17 cellular contexts compared by ENCODE assay signal in the genomic region with DNA sequence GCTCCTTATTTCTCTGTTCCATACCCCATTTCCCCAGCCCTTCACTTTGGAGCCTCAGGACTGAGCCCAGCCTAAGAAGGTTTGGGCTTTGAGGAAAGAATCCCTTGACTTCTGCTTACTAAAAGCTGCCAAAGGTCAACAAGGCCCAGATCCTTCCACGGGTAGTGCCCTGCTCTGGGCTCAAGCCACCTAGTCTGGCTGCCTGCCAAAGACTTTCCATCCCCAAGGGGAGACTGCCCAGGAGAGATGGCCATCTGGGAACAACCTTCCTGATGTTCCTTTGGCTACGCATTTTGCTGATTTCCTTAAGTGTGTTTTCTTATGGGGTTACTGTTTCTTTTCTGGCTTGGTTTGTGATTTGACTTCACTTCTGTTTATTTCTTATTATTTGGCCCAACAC. TPM values are rescaled to one million over a fixed set of nuclear protein-coding genes. Genes with fewer than 3 reads are reported as not detected.
DNase-seq lines count a peak whose midpoint lies in the region; TF ChIP-seq lines count a peak whose summit lies in the region.
"Had no signal": no experiment of that assay in that cellular context is flagged by ENCODE, and none has a peak within 500 bp of the region (broad histone marks: within the 10 kb centered on the region; RNA-seq: fewer than 3 reads in every experiment).

No MANE protein-coding gene starts in this region.

- H3K27ac ChIP-seq in hepatocyte (peak overlapping the region; percentile 49), thyroid gland (no peak overlapping the region)
- H3K27ac ChIP-seq: BLaER1, C4-2B had no signal

- H2AFZ ChIP-seq in hepatocyte = no peak overlapping the region

- no peaks in the 10 kb centered on the region for H3K9me2 ChIP-seq in hepatocyte (replicated peaks; ENCODE audit: insufficient read depth)

- no peaks in the 10 kb centered on the region for H3K9me3 Mint-ChIP-seq in Calu3 (ENCODE audit: low read depth, unreplicated experiment)
- H3K9me3 Mint-ChIP-seq: CD8-positive, alpha-beta T cell had no signal

- TF ChIP-seq POLR2A in thyroid gland (IDR thresholded peaks at IDR 0.05) = no peak

- H3K4me3 ChIP-seq in BE2C (ENCODE audit: low read depth, low read length) (no peak overlapping the region), MG63 (no peak overlapping the region), hepatocyte (no peak overlapping the region), thyroid gland (replicated peaks in 1 of 3) (no peak overlapping the region)
- H3K4me3 ChIP-seq: BLaER1 had no signal

- no TSS peak for BruUV-seq in Calu3 (replicated peaks; lab: Mats Ljungman, UMichigan)

- no peak overlapping the region for H3K27ac Mint-ChIP-seq in Calu3 (ENCODE audit: unreplicated experiment)
- H3K27ac Mint-ChIP-seq: CD4-positive, CD25-positive, alpha-beta regulatory T cell; CD8-positive, alpha-beta T cell had no signal

- no peaks in the 10 kb centered on the region for H3K36me3 Mint-ChIP-seq in Calu3 (ENCODE audit: insufficient read depth, unreplicated experiment)
- H3K36me3 Mint-ChIP-seq: CD4-positive, CD25-positive, alpha-beta regulatory T cell; CD8-positive, alpha-beta T cell had no signal

- H3K4me3 Mint-ChIP-seq in Calu3 (ENCODE audit: low read depth, unreplicated experiment) = no peak overlapping the region
- H3K4me3 Mint-ChIP-seq: CD4-positive, CD25-positive, alpha-beta regulatory T cell; CD8-positive, alpha-beta T cell had no signal

- no peaks in the 10 kb centered on the region for H4K20me1 ChIP-seq in hepatocyte (ENCODE audit: insufficient read depth, poor library complexity, severe bottlenecking)
- H4K20me1 ChIP-seq: BLaER1 had no signal

- H3K27me3 Mint-ChIP-seq in Calu3 (ENCODE audit: unreplicated experiment) = no peaks in the 10 kb centered on the region

- no peaks in the 10 kb centered on the region for H3K79me2 ChIP-seq in hepatocyte

- intact Hi-C loops in thyroid gland (cut with DNase I) (no loop called here), Calu3 (cut with micrococcal nuclease; ENCODE audit: unreplicated experiment) (no loop called here)

- TF ChIP-seq CTCF in BE2C (IDR thresholded peaks at IDR 0.05; ENCODE audit: low read depth, low read length) (no peak), hepatocyte (IDR thresholded peaks at IDR 0.05; ENCODE audit: poor library complexity) (no peak), thyroid gland (IDR thresholded peaks at IDR 0.05) (no peak), Calu3 (IDR thresholded peaks at IDR 0.05; ENCODE audit: unreplicated experiment) (no peak)

- H3K27me3 ChIP-seq in BE2C (no peaks in the 10 kb centered on the region), MG63 (no peaks in the 10 kb centered on the region), hepatocyte (no peaks in the 10 kb centered on the region), thyroid gland (no peaks in the 10 kb centered on the region)
- H3K27me3 ChIP-seq: BLaER1 had no signal

- WGBS in hepatocyte (ENCODE audit: low lambda C conversion rate, missing lambda C conversion rate) = 54% methylated on average over 2 of the region's 2 CpGs
- 40 to 43% methylated on average over 2 of the region's 2 CpGs for WGBS in thyroid gland, 2 donors

- DNase-seq in BE2C (peak; percentile 10), MG63 (peak; percentile 28), hepatocyte (ENCODE audit: low spot score) (no peak), thyroid gland (peak; percentile 1 to 25), Calu3 (no peak), epidermal melanocyte (ENCODE audit: insufficient read length, low spot score) (no peak)
- DNase-seq: Caco-2; CD4-positive, CD25-positive, alpha-beta regulatory T cell; CD8-positive, alpha-beta T cell; DMS153; DND-41; GOT3; HCEC 1CT had no signal

- no peaks in the 10 kb centered on the region for H3K4me1 ChIP-seq in BE2C
- H3K4me1 ChIP-seq in hepatocyte (ENCODE audit: insufficient read depth) = no peaks in the 10 kb centered on the region
- no peaks in the 10 kb centered on the region for H3K4me1 ChIP-seq in thyroid gland
- H3K4me1 ChIP-seq: Caco-2 had no signal

- no peaks in the 10 kb centered on the region for H3K9me3 ChIP-seq in BE2C
- no peaks in the 10 kb centered on the region for H3K9me3 ChIP-seq in MG63
- no peaks in the 10 kb centered on the region for H3K9me3 ChIP-seq in hepatocyte (ENCODE audit: low read depth)
- H3K9me3 ChIP-seq in thyroid gland = no peaks in the 10 kb centered on the region
- H3K9me3 ChIP-seq: BLaER1, Caco-2 had no signal

- H3K36me3 ChIP-seq in BE2C = no peaks in the 10 kb centered on the region
- no peaks in the 10 kb centered on the region for H3K36me3 ChIP-seq in MG63
- no peaks in the 10 kb centered on the region for H3K36me3 ChIP-seq in hepatocyte (replicated peaks; ENCODE audit: insufficient read depth, low read depth)
- H3K36me3 ChIP-seq in thyroid gland = no peaks in the 10 kb centered on the region
- H3K36me3 ChIP-seq: BLaER1 had no signal

- H3K4me2 ChIP-seq in hepatocyte = no peak overlapping the region
- H3K4me2 ChIP-seq: BLaER1 had no signal

- peaks cover 17% of the 10 kb centered on the region for H3K4me1 Mint-ChIP-seq in Calu3 (ENCODE audit: low read depth, unreplicated experiment)
- H3K4me1 Mint-ChIP-seq: CD4-positive, CD25-positive, alpha-beta regulatory T cell had no signal

- CTCF ChIA-PET in Calu3 (lab: Charles Lee) = no interaction called here

RNA-seq across cellular contexts. Expression of a gene that starts 49.8 kb away (rescaled TPM):
- 1.3 TPM for polyA plus RNA-seq in BE2C (2012; ENCODE audit: insufficient read depth, insufficient read length, low read depth)
- total RNA-seq in MG63 (2014; rRNA removed; shearing (Covaris generic); ENCODE audit: low replicate concordance) = 0.10 and 1.4 TPM in 2 replicates
- total RNA-seq in hepatocyte (16.1 and 16.3 TPM in 2 replicates), thyroid gland (under 1 TPM in 2 of 4 donors, not detected in 2; 0.22 to 0.81 TPM), Calu3 (2022) (0.86 and 1.5 TPM in 2 replicates)
- polyA plus RNA-seq in hepatocyte = 12.2 and 12.5 TPM in 2 replicates
- total RNA-seq: A172; A673; CD4-positive, CD25-positive, alpha-beta regulatory T cell; CD8-positive, alpha-beta T cell had no signal
- polyA plus RNA-seq: CD4-positive, CD25-positive, alpha-beta regulatory T cell had no signal

Comparison
In these comparisons a context has a peak if more than half of its experiments do, and no peak if none do; other contexts are left out.
1. DNase-seq: peak in BE2C (single experiment), MG63 (single experiment) and thyroid gland (2 of 2); none in hepatocyte (single experiment), Calu3 (single experiment) and epidermal melanocyte (single experiment).